8 cellular contexts compared by ENCODE assay signal in genomic region chr1:1347663-1348419, GRCh38. TPM values are rescaled to one million over a fixed set of nuclear protein-coding genes. Genes with fewer than 3 reads are reported as not detected.
DNase-seq lines count a peak whose midpoint lies in the region; ATAC-seq, FAIRE-seq and TF ChIP-seq lines count a peak whose summit lies in the region.

No MANE protein-coding gene starts in this region.

- H2AFZ ChIP-seq in GM23338, result no peak overlapping the region

- H3K9me2 ChIP-seq in GM23338 (ENCODE audit: insufficient read depth), result no peaks in the 10 kb centered on the region

- no peak overlapping the region for H3K27ac Mint-ChIP-seq in GM23338
- peak overlapping the region; percentile 74 for H3K27ac Mint-ChIP-seq in progenitor cell of endocrine pancreas

- H3K4me2 ChIP-seq in GM23338, result peak overlapping the region; percentile 84

- no peak overlapping the region for H3K27ac ChIP-seq in GM23338 (ENCODE audit: low read depth)
- no peak overlapping the region for H3K27ac ChIP-seq in SK-N-MC

- no peaks in the 10 kb centered on the region for H3K9me3 ChIP-seq in SK-N-MC (ENCODE audit: low read depth, low read length)

- no peak for FAIRE-seq in urothelium cell line (lab: Jason Lieb, UNC)

- no peaks in the 10 kb centered on the region for H3K36me3 ChIP-seq in GM23338 (ENCODE audit: insufficient read depth)
- no peaks in the 10 kb centered on the region for H3K36me3 ChIP-seq in SK-N-MC (ENCODE audit: insufficient read depth, low read length)

- H3K4me3 ChIP-seq in GM23338, result peak overlapping the region; percentile 63
- peak overlapping the region; percentile 87 for H3K4me3 ChIP-seq in SK-N-MC
- H3K4me3 ChIP-seq in fibroblast of the aortic adventitia (ENCODE audit: low read depth, low read length), result peak overlapping the region; percentile 80

- DNase-seq in GM23338 (ENCODE audit: low spot score) (no peak), SK-N-MC (ENCODE audit: low read depth, low spot score) (no peak), fibroblast of the aortic adventitia (ENCODE audit: low read depth) (no peak), progenitor cell of endocrine pancreas (ENCODE audit: low spot score, unreplicated experiment) (no peak), urothelium cell line (ENCODE audit: low spot score) (no peak), DMS153 treated with DMSO at 0.1 percent for 48 hours (lab: John Stamatoyannopoulos, UW; ENCODE audit: unreplicated experiment) (no peak), NCI-H748 (lab: John Stamatoyannopoulos, UW; ENCODE audit: unreplicated experiment) (no peak), erythroblast (lab: John Stamatoyannopoulos, UW) (no peak)

- H3K27me3 Mint-ChIP-seq in GM23338 (ENCODE audit: insufficient read depth, low read depth, poor library complexity) (peaks cover 12% of the 10 kb centered on the region), progenitor cell of endocrine pancreas (peaks cover 8% of the 10 kb centered on the region)

- ATAC-seq in GM23338, result peak; percentile 72

- H3K27me3 ChIP-seq in GM23338 (ENCODE audit: insufficient read depth), result peaks cover under 1% of the 10 kb centered on the region; the same call in 1 of the 2 replicates

- H3K4me1 ChIP-seq in GM23338 (ENCODE audit: insufficient read depth), result peaks cover 17% of the 10 kb centered on the region; the same call in 1 of the 2 replicates

- H3K36me3 Mint-ChIP-seq in GM23338 (ENCODE audit: low read depth) (no peaks in the 10 kb centered on the region; the same call in 2 of the 3 replicates), progenitor cell of endocrine pancreas (ENCODE audit: insufficient read depth) (no peaks in the 10 kb centered on the region)

- no peak for TF ChIP-seq CTCF in GM23338 (conservative IDR thresholded peaks at IDR 0.05; ENCODE audit: low read depth in 2 of 2)
- no peak for TF ChIP-seq CTCF in fibroblast of the aortic adventitia (IDR thresholded peaks at IDR 0.05; ENCODE audit: insufficient read depth, low read length)
- no peak for TF ChIP-seq CTCF in progenitor cell of endocrine pancreas (IDR thresholded peaks at IDR 0.05; ENCODE audit: unreplicated experiment)

- H3K9me3 Mint-ChIP-seq in GM23338 (no peaks in the 10 kb centered on the region), progenitor cell of endocrine pancreas (ENCODE audit: low read depth) (no peaks in the 10 kb centered on the region)

- H3K4me1 Mint-ChIP-seq in GM23338 (peaks cover 22% of the 10 kb centered on the region), progenitor cell of endocrine pancreas (ENCODE audit: low read depth) (peaks cover 9% of the 10 kb centered on the region)

- no peak for TF ChIP-seq POLR2A in erythroblast (IDR thresholded peaks at IDR 0.05; ENCODE audit: low read length)

- peak overlapping the region; percentile 77 for H3K9ac ChIP-seq in SK-N-MC (ENCODE audit: insufficient read length)

- peaks cover 17% of the 10 kb centered on the region for H3F3A ChIP-seq in GM23338 (replicated peaks; ENCODE audit: low read depth)

- H3K79me2 ChIP-seq in GM23338 (replicated peaks; ENCODE audit: insufficient read depth), result peaks cover 14% of the 10 kb centered on the region

- H3K4me3 Mint-ChIP-seq in GM23338, result peak overlapping the region; percentile 78
- peak overlapping the region; percentile 75 for H3K4me3 Mint-ChIP-seq in progenitor cell of endocrine pancreas (ENCODE audit: low read depth)

- H4K20me1 ChIP-seq in GM23338 (replicated peaks; ENCODE audit: insufficient read depth), result peaks cover 3% of the 10 kb centered on the region

TF ChIP-seq in GM23338, 12 proteins besides CTCF, POLR2A, EP300 and RAD21 (continues in another document):
- TF ChIP-seq ZNF462 (CRISPR knock-in tag; IDR thresholded peaks at IDR 0.05) (no peak), EZH2 (IDR thresholded peaks at IDR 0.05; ENCODE audit: low read depth, unreplicated experiment) (no peak), ZNF114 (CRISPR knock-in tag; IDR thresholded peaks at IDR 0.05) (no peak)

RNA-seq across cellular contexts. Expression of gene DVL1, which starts 1.4 kb away (rescaled TPM):
- total RNA-seq in GM23338 (2014; rRNA removed; shearing (Covaris generic)), result 62.7 and 69.7 TPM in 2 replicates
- polyA plus RNA-seq in GM23338 (2016; fragmentation: Nextera tagmentation; extraction: Ambion mirVana), result 13.5 and 15.4 TPM in 2 replicates
- total RNA-seq in fibroblast of the aortic adventitia (ENCODE audit: low replicate concordance) (31.3 and 89.0 TPM in 2 replicates), progenitor cell of endocrine pancreas (60.1 and 63.1 TPM in 2 replicates)

RNA-seq across cellular contexts. Expression of gene MXRA8, which starts 10.5 kb away (rescaled TPM):
- 11.7 and 17.2 TPM in 2 replicates for total RNA-seq in GM23338 (2014; rRNA removed; shearing (Covaris generic))
- 7.6 and 9.1 TPM in 2 replicates for polyA plus RNA-seq in GM23338 (2016; fragmentation: Nextera tagmentation; extraction: Ambion mirVana)
- 367 and 605 TPM in 2 replicates for total RNA-seq in fibroblast of the aortic adventitia (ENCODE audit: low replicate concordance)
- 24.3 and 25.0 TPM in 2 replicates for total RNA-seq in progenitor cell of endocrine pancreas

RNA-seq across cellular contexts. Expression of gene TAS1R3, which starts 16.8 kb away (rescaled TPM):
- total RNA-seq in GM23338 (2014; rRNA removed; shearing (Covaris generic)), result 0.14 TPM in 1 of 2 replicates, not detected in the other
- 0.12 TPM in 1 of 2 replicates, not detected in the other for polyA plus RNA-seq in GM23338 (2016; fragmentation: Nextera tagmentation; extraction: Ambion mirVana)
- 0.09 and 0.57 TPM in 2 replicates for total RNA-seq in fibroblast of the aortic adventitia (ENCODE audit: low replicate concordance)
- 1.1 and 1.2 TPM in 2 replicates for total RNA-seq in progenitor cell of endocrine pancreas

RNA-seq across cellular contexts. Expression of gene CPTP, which starts 23.2 kb away (rescaled TPM):
- total RNA-seq in GM23338 (2014; rRNA removed; shearing (Covaris generic)), result 12.9 and 13.5 TPM in 2 replicates
- 8.1 and 8.2 TPM in 2 replicates for polyA plus RNA-seq in GM23338 (2016; fragmentation: Nextera tagmentation; extraction: Ambion mirVana)
- total RNA-seq in fibroblast of the aortic adventitia (ENCODE audit: low replicate concordance) (9.4 and 17.7 TPM in 2 replicates), progenitor cell of endocrine pancreas (16.8 and 17.5 TPM in 2 replicates)

RNA-seq across cellular contexts. Expression of gene INTS11, which starts 23.4 kb away (rescaled TPM):
- 140 and 161 TPM in 2 replicates for total RNA-seq in GM23338 (2014; rRNA removed; shearing (Covaris generic))
- 102 and 110 TPM in 2 replicates for polyA plus RNA-seq in GM23338 (2016; fragmentation: Nextera tagmentation; extraction: Ambion mirVana)
- total RNA-seq in fibroblast of the aortic adventitia (ENCODE audit: low replicate concordance) (35.0 and 53.1 TPM in 2 replicates), progenitor cell of endocrine pancreas (163 and 177 TPM in 2 replicates)

Comparison
In these comparisons a context has a peak if more than half of its experiments do, and no peak if none do; other contexts are left out.
1. RNA of gene MXRA8, which starts 10.5 kb away (total RNA-seq): 367 to 605 TPM in fibroblast of the aortic adventitia; 24.3 to 25.0 TPM in progenitor cell of endocrine pancreas and 11.7 to 17.2 TPM in GM23338; every median in the first group is over 10 times any median in the second.
2. Peak in every context shown above with its lines, with median percentiles within 50 percentile points of each other: H3K4me3 ChIP-seq.